In genomic region chr19:32800757-32801156, GRCh38 we compare ENCODE assay signal across 23 cellular contexts.
"Had no signal": no experiment of that assay in that cellular context is flagged by ENCODE, and none has a peak within 500 bp of the region (broad histone marks: within the 10 kb centered on the region; RNA-seq: fewer than 3 reads in every experiment).

No MANE protein-coding gene starts in this region.

- H3K9me3 ChIP-seq: esophagus muscularis mucosa, stomach, suprapubic skin, tibial nerve had no signal

- H3K4me1 Mint-ChIP-seq: activated B cell treated with CpG ODN at 0.5 μM for 24 hours, brain, memory B cell had no signal

- H3K27me3 ChIP-seq: esophagus muscularis mucosa, stomach, suprapubic skin, tibial nerve had no signal

- H3K4me3 ChIP-seq: esophagus muscularis mucosa, stomach, suprapubic skin, tibial nerve had no signal

- H3K27me3 Mint-ChIP-seq: activated CD4-positive, alpha-beta T cell treated with anti-CD3 and anti-CD28 coated beads for 36 hours; effector memory CD8-positive, alpha-beta T cell had no signal

- H3K36me3 Mint-ChIP-seq: brain, memory B cell had no signal

- ATAC-seq: activated CD4-positive, alpha-beta T cell treated with anti-CD3 and anti-CD28 coated beads for 36 hours; activated T-cell treated with anti-CD3 and anti-CD28 coated beads, Interleukin-2, amount 50 U/mL, for 4 hours; effector memory CD8-positive, alpha-beta T cell; right cardiac atrium had no signal

- H3K9me3 Mint-ChIP-seq: activated B cell treated with CpG ODN at 0.5 μM for 24 hours; activated T-cell treated with anti-CD3 and anti-CD28 coated beads, Interleukin-2, amount 50 U/mL, for 4 hours; activated T-helper 2 cell treated with anti-CD3 and anti-CD28 coated beads, Interferon-gamma antibody, Interleukin-2, Interleukin-4, amounts not matched to agents 10 μg/mL and 5 μg/mL and 100 μg/mL, durations not matched to agents 14 hours and 24 hours and 36 hours; brain; effector memory CD8-positive, alpha-beta T cell; memory B cell; T-helper 1 cell treated with Interleukin-12 subunit alpha and Interleukin-12 subunit beta and Interleukin-4 antibody, amounts not matched to agents 30 μg/mL and 1 μg/mL, for 36 hours had no signal

- H3K27ac ChIP-seq: esophagus muscularis mucosa, parathyroid adenoma, stomach, suprapubic skin, tibial nerve had no signal

- H3K4me3 Mint-ChIP-seq: activated B cell treated with CpG ODN at 0.5 μM for 24 hours; activated CD4-positive, alpha-beta T cell treated with anti-CD3 and anti-CD28 coated beads for 36 hours; activated T-cell treated with anti-CD3 and anti-CD28 coated beads, Interleukin-2, amount 50 U/mL, for 4 hours; brain; effector memory CD8-positive, alpha-beta T cell; memory B cell; T-helper 1 cell treated with Interleukin-12 subunit alpha and Interleukin-12 subunit beta and Interleukin-4 antibody, amounts not matched to agents 30 μg/mL and 1 μg/mL, for 36 hours had no signal

- H3K4me1 ChIP-seq: esophagus muscularis mucosa, stomach, suprapubic skin, tibial nerve had no signal

- DNase-seq: activated B cell treated with CpG ODN at 0.5 μM for 24 hours; activated CD4-positive, alpha-beta T cell treated with anti-CD3 and anti-CD28 coated beads for 36 hours; activated CD4-positive, alpha-beta T cell treated with anti-CD3 and anti-CD28 coated beads, Interleukin-2, amount 50 U/mL, for 4 hours; activated CD8-positive, alpha-beta memory T cell treated with anti-CD3 and anti-CD28 coated beads for 24 hours; activated CD8-positive, alpha-beta memory T cell treated with anti-CD3 and anti-CD28 coated beads, Interleukin-2, amount 50 U/mL, for 4 hours; activated naive CD4-positive, alpha-beta T cell treated with Interleukin-2 at 50 U/mL for 16 hours; activated T-cell treated with anti-CD3 and anti-CD28 coated beads, Interleukin-2, amount 50 U/mL, for 4 hours; anterior cingulate cortex; effector memory CD8-positive, alpha-beta T cell; hippocampal formation; nucleus accumbens; right cardiac atrium; stimulated activated CD4-positive, alpha-beta T cell treated with anti-CD3 and anti-CD28 coated beads, Interleukin-4, amount 100 ng/mL, for 24 hours; stomach; T1000 had no signal

- H3K27ac Mint-ChIP-seq: activated B cell treated with CpG ODN at 0.5 μM for 24 hours; activated CD4-positive, alpha-beta T cell treated with anti-CD3 and anti-CD28 coated beads for 36 hours; activated T-helper 2 cell treated with anti-CD3 and anti-CD28 coated beads, Interferon-gamma antibody, Interleukin-2, Interleukin-4, amounts not matched to agents 10 μg/mL and 5 μg/mL and 100 μg/mL, durations not matched to agents 14 hours and 24 hours and 36 hours; brain; effector memory CD8-positive, alpha-beta T cell; memory B cell; T-helper 1 cell treated with Interleukin-12 subunit alpha and Interleukin-12 subunit beta and Interleukin-4 antibody, amounts not matched to agents 30 μg/mL and 1 μg/mL, for 36 hours had no signal

- H3K36me3 ChIP-seq: esophagus muscularis mucosa, stomach, suprapubic skin, tibial nerve had no signal
